1 cellular context compared by ENCODE assay signal in the genomic region with DNA sequence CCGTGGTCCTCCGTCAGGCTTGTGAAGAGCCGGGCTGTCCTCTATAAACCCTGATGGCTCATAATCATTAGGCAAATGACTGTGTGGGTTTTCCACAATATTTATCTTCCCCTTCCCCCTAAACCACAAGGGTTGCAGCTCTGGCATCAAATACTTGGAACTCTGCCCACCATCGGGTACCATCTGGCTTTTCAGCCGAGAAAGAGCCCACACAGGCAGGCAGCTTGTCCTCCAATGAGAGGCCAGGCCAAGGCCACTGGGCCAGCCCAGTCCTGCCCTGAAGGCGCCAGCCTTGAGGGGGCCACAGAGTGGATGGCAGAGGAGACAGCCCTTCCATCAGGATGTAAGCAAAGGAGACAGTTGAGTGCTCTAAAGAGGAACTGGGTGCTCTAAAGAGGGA.
A peak's percentile ranks its signal among the peaks of the same experiment; 100 is the strongest.
TF ChIP-seq lines count a peak whose summit lies in the region.

No MANE protein-coding gene starts in this region.

TF ChIP-seq in K562, 482 proteins besides CTCF, POLR2A, EP300 and RAD21:
- no peak for TF ChIP-seq TBL1XR1 (IDR thresholded peaks at IDR 0.05; ENCODE audit: low read length in 2 of 2)
- 0 out of 2 replicates have a peak, but pooled peaks have one; percentile 10 for TF ChIP-seq SPI1 (IDR thresholded peaks at IDR 0.05; ENCODE audit: borderline replicate concordance, low read depth, low read length)
